In the genomic region with DNA sequence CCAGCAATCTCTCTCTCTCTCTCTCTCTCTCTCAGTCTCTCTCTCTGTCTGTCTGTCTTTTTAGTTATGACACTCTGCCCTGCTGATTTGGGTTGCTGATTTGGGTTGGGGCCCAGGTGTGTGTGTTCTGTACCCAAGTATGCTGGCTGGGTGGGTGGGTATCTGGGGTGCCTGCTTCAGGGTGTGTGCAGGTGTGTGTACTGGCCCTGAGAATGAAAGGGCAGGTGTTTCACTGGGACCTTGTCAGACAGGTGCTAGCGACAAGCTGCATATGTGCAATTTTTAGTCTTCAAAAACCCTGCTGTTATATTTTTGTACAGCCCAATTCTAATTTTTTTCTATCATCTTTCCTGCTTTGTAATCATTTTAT, we compare ENCODE assay signal across 19 cellular contexts. TPM values are rescaled to one million over a fixed set of nuclear protein-coding genes. Genes with fewer than 3 reads are reported as not detected.
DNase-seq lines count a peak whose midpoint lies in the region; ATAC-seq and TF ChIP-seq lines count a peak whose summit lies in the region.
"Had no signal": no experiment of that assay in that cellular context is flagged by ENCODE, and none has a peak within 500 bp of the region (broad histone marks: within the 10 kb centered on the region; RNA-seq: fewer than 3 reads in every experiment).

No MANE protein-coding gene starts in this region.

- DNase-seq in T-helper 1 cell (no peak), endothelial cell (ENCODE audit: low spot score) (no peak)
- no peak for DNase-seq in stimulated activated CD4-positive, alpha-beta T cell treated with anti-CD3 and anti-CD28 coated beads, Interleukin-4, amount 100 ng/mL, for 1 hour
- DNase-seq: CD4-positive, alpha-beta T cell; DND-41; HFFc6; NCI-H1930; NCI-H524 treated with DMSO at 0.1 percent for 48 hours had no signal

- peaks cover 39% of the 10 kb centered on the region for H3K27me3 Mint-ChIP-seq in T-helper 1 cell treated with Interleukin-12 subunit alpha and Interleukin-12 subunit beta and Interleukin-4 antibody, amounts not matched to agents 30 μg/mL and 1 μg/mL, for 36 hours (ENCODE audit: low read depth)
- H3K27me3 Mint-ChIP-seq in IgD-negative memory B cell (peaks cover 1% of the 10 kb centered on the region), endothelial cell (ENCODE audit: unreplicated experiment) (peaks cover 11% of the 10 kb centered on the region)

- H3K27ac ChIP-seq in skin epidermis = peak overlapping the region in 17 of 21 experiments; percentile 65 to 89 (median 78)
- H3K27ac ChIP-seq: 22Rv1, cardiac muscle cell had no signal

- H3K27ac Mint-ChIP-seq in T-helper 1 cell treated with Interleukin-12 subunit alpha and Interleukin-12 subunit beta and Interleukin-4 antibody, amounts not matched to agents 30 μg/mL and 1 μg/mL, for 36 hours = peak overlapping the region; percentile 27
- H3K27ac Mint-ChIP-seq in IgD-negative memory B cell (peak overlapping the region; percentile 78 to 97 (median 92)), endothelial cell (ENCODE audit: unreplicated experiment) (peak overlapping the region; percentile 67)
- H3K27ac Mint-ChIP-seq: CD4-positive, alpha-beta T cell; endodermal cell; HFFc6 had no signal

- TF ChIP-seq CTCF in endothelial cell (IDR thresholded peaks at IDR 0.05; ENCODE audit: unreplicated experiment) = no peak

- peaks cover 4% of the 10 kb centered on the region for H3K36me3 Mint-ChIP-seq in T-helper 1 cell treated with Interleukin-12 subunit alpha and Interleukin-12 subunit beta and Interleukin-4 antibody, amounts not matched to agents 30 μg/mL and 1 μg/mL, for 36 hours (ENCODE audit: low read depth)
- H3K36me3 Mint-ChIP-seq in IgD-negative memory B cell (no peaks in the 10 kb centered on the region), endothelial cell (ENCODE audit: low read depth, unreplicated experiment) (no peaks in the 10 kb centered on the region)

- peaks cover 4% of the 10 kb centered on the region for H3K9me3 Mint-ChIP-seq in T-helper 1 cell treated with Interleukin-12 subunit alpha and Interleukin-12 subunit beta and Interleukin-4 antibody, amounts not matched to agents 30 μg/mL and 1 μg/mL, for 36 hours
- no peaks in the 10 kb centered on the region for H3K9me3 Mint-ChIP-seq in IgD-negative memory B cell
- no peaks in the 10 kb centered on the region for H3K9me3 Mint-ChIP-seq in endothelial cell (ENCODE audit: unreplicated experiment)
- H3K9me3 Mint-ChIP-seq: CD4-positive, alpha-beta T cell; endodermal cell; HFFc6 had no signal

- ATAC-seq in HG03460 (IDR thresholded peaks at IDR 0.05; ENCODE audit: unreplicated experiment) = no peak
- no peak for ATAC-seq in HG03135 (IDR thresholded peaks at IDR 0.05; ENCODE audit: unreplicated experiment)

- H3K4me3 ChIP-seq in skin epidermis = peak overlapping the region; percentile 19 to 42 (median 38)
- H3K4me3 ChIP-seq: cardiac muscle cell had no signal

- peaks cover 16% of the 10 kb centered on the region for H3K4me1 Mint-ChIP-seq in T-helper 1 cell treated with Interleukin-12 subunit alpha and Interleukin-12 subunit beta and Interleukin-4 antibody, amounts not matched to agents 30 μg/mL and 1 μg/mL, for 36 hours (ENCODE audit: low read depth)
- H3K4me1 Mint-ChIP-seq in IgD-negative memory B cell (peaks cover 20 to 34% (median 30%) of the 10 kb centered on the region in 3 donors), endothelial cell (ENCODE audit: unreplicated experiment) (peaks cover 35% of the 10 kb centered on the region)

- H3K4me3 Mint-ChIP-seq in T-helper 1 cell treated with Interleukin-12 subunit alpha and Interleukin-12 subunit beta and Interleukin-4 antibody, amounts not matched to agents 30 μg/mL and 1 μg/mL, for 36 hours = peak overlapping the region; percentile 90
- H3K4me3 Mint-ChIP-seq in IgD-negative memory B cell = peak overlapping the region; percentile 81 to 98 (median 96)
- H3K4me3 Mint-ChIP-seq in endothelial cell (ENCODE audit: unreplicated experiment) = peak overlapping the region; percentile 85
- H3K4me3 Mint-ChIP-seq: CD4-positive, alpha-beta T cell; endodermal cell had no signal

RNA-seq across cellular contexts. Expression of a gene that starts 0.9 kb away (rescaled TPM):
- polyA plus RNA-seq in IgD-negative memory B cell = 17.6 TPM
- 12.0 TPM for total RNA-seq in endothelial cell (ENCODE audit: unreplicated experiment)
- total RNA-seq: endodermal cell, LHCN-M2, osteocyte, RPMI7951 had no signal
- polyA plus RNA-seq: cardiac muscle cell had no signal

RNA-seq across cellular contexts. Expression of a gene that starts 53.6 kb away (rescaled TPM):
- 121 TPM for polyA plus RNA-seq in IgD-negative memory B cell
- not detected for total RNA-seq in endothelial cell (ENCODE audit: unreplicated experiment)
- total RNA-seq: cardiac muscle cell, endodermal cell, HFFc6, LHCN-M2, osteocyte, RPMI7951 had no signal
- polyA plus RNA-seq: cardiac muscle cell had no signal

Comparison
In these comparisons a context has a peak if more than half of its experiments do, and no peak if none do; other contexts are left out.
1. H3K27ac Mint-ChIP-seq: peak in every context shown above with its lines; median percentile 92 in IgD-negative memory B cell; 67 in endothelial cell; 27 in T-helper 1 cell treated with Interleukin-12 subunit alpha and Interleukin-12 subunit beta and Interleukin-4 antibody, amounts not matched to agents 30 μg/mL and 1 μg/mL, for 36 hours.